ENCODE assay signal across 15 cellular contexts in the genomic region with DNA sequence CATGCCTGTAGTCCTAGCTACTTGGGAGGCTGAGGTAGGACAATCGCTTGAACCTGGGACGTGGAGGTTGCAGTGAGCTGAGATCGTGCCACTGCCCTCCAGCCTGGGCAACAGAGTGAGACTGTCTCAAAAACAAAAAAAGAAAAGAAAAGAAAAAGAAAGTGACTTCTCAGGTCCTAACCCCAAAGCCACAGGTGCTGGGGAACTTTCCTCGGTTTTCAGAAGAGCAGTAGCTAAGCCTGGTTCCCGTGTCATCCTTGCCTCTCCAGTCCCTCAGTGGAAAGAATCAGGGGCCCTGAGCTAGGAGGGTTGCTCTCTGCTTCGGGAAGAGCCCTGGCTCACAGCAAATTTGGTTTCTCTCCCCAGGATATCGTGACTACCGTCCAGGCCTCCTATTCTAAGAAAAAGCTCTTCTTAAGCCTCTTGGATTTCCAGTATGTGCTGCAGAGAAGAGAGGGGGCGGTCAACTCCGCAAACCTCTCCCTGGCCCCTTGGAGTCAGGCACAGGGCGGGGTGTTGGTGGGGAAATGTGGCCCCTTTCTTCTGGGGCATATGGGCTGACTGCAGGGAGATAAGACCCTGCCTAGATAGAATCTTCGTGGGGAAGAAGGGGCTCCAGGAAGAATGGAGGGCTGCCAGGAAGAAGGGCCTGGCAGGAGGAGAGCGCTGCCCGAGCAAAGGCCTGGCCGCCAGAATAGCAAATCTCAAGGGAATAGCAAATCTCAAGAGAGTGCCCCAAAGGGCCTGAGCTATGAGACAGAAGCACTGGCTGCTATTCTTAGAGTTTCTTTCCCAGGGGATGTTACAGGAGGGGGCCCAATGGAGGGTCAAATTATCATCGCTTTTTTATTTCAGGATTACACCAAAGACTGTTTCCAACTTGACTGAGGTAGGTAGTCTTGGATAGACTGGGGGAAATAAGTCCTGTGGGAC. TPM values are rescaled to one million over a fixed set of nuclear protein-coding genes. Genes with fewer than 3 reads are reported as not detected.
DNase-seq lines count a peak whose midpoint lies in the region; ATAC-seq and TF ChIP-seq lines count a peak whose summit lies in the region.
"Had no signal": no experiment of that assay in that cellular context is flagged by ENCODE, and none has a peak within 500 bp of the region (broad histone marks: within the 10 kb centered on the region; RNA-seq: fewer than 3 reads in every experiment).

No MANE protein-coding gene starts in this region.

- WGBS in spleen, 5 donors = 67 to 81% (median 74%) methylated on average over 16 of the region's 16 CpGs

- CTCF ChIA-PET in WTC11 (lab: Charles Lee) = interaction anchor here (0.8 to 1.8 kb wide), 5 partner anchors 8 to 112 kb away, joined by 3 to 7 read pairs (median 5); partner anchors contain the start of genes CPNE2 and NLRC5

- peaks cover 52% of the 10 kb centered on the region for H3K4me1 Mint-ChIP-seq in activated CD4-positive, alpha-beta T cell treated with anti-CD3 and anti-CD28 coated beads, Interleukin-2, amount 10 ng/mL, durations not matched to agents 24 days and 14 days
- peaks cover 16% of the 10 kb centered on the region for H3K4me1 Mint-ChIP-seq in WTC11

- TF ChIP-seq POLR2A in spleen (IDR thresholded peaks at IDR 0.05) = no peak

- H3K36me3 ChIP-seq in spleen = peaks cover 0 to 46% (median 4%) of the 10 kb centered on the region in 6 donors
- H3K36me3 ChIP-seq: lower lobe of right lung had no signal

- no peaks in the 10 kb centered on the region for H3K27me3 Mint-ChIP-seq in activated CD4-positive, alpha-beta T cell treated with anti-CD3 and anti-CD28 coated beads, Interleukin-2, amount 10 ng/mL, durations not matched to agents 24 days and 14 days
- no peaks in the 10 kb centered on the region; the same call in 1 of the 2 replicates for H3K27me3 Mint-ChIP-seq in WTC11 (ENCODE audit: low read depth)
- H3K27me3 Mint-ChIP-seq: activated CD8-positive, alpha-beta memory T cell treated with anti-CD3 and anti-CD28 coated beads, Interleukin-2, amount 10 ng/mL, durations not matched to agents 7 days and 5 days had no signal

- POLR2A ChIA-PET in WTC11 (lab: Charles Lee) = no interaction called here

- H3K9me3 Mint-ChIP-seq in activated CD4-positive, alpha-beta T cell treated with anti-CD3 and anti-CD28 coated beads, Interleukin-2, amount 10 ng/mL, durations not matched to agents 24 days and 14 days = no peaks in the 10 kb centered on the region
- H3K9me3 Mint-ChIP-seq in WTC11 = no peaks in the 10 kb centered on the region

- H3K36me3 Mint-ChIP-seq in activated CD4-positive, alpha-beta T cell treated with anti-CD3 and anti-CD28 coated beads, Interleukin-2, amount 10 ng/mL, durations not matched to agents 24 days and 14 days (ENCODE audit: low read depth) = peaks cover 49% of the 10 kb centered on the region
- no peaks in the 10 kb centered on the region for H3K36me3 Mint-ChIP-seq in WTC11

- no peaks in the 10 kb centered on the region for H3K9me3 ChIP-seq in spleen
- H3K9me3 ChIP-seq: heart right ventricle, lower lobe of right lung had no signal

- TF ChIP-seq CTCF in WTC11 (IDR thresholded peaks at IDR 0.05) = no peak
- TF ChIP-seq CTCF in spleen (IDR thresholded peaks at IDR 0.05 in 8 of 11, conservative IDR thresholded peaks at IDR 0.05 in 3 of 11) = no peak

- peak overlapping the region in 5 of 8 donors; percentile 3 to 64 (median 42) for H3K27ac ChIP-seq in spleen
- H3K27ac ChIP-seq: lower lobe of right lung had no signal

- H3K4me3 Mint-ChIP-seq in activated CD4-positive, alpha-beta T cell treated with anti-CD3 and anti-CD28 coated beads, Interleukin-2, amount 10 ng/mL, durations not matched to agents 24 days and 14 days = no peak overlapping the region
- no peak overlapping the region for H3K4me3 Mint-ChIP-seq in WTC11
- H3K4me3 Mint-ChIP-seq: activated CD8-positive, alpha-beta memory T cell treated with anti-CD3 and anti-CD28 coated beads, Interleukin-2, amount 10 ng/mL, durations not matched to agents 7 days and 5 days had no signal

- H3K4me1 ChIP-seq in spleen = peaks cover 14 to 93% (median 55%) of the 10 kb centered on the region in 6 donors

- ATAC-seq in HG02678 (IDR thresholded peaks at IDR 0.05; ENCODE audit: unreplicated experiment) (peak; percentile 45), WTC11 (no peak), GM18511 (IDR thresholded peaks at IDR 0.05; ENCODE audit: unreplicated experiment) (no peak), GM18520 (IDR thresholded peaks at IDR 0.05; ENCODE audit: unreplicated experiment) (no peak)
- ATAC-seq: activated CD8-positive, alpha-beta memory T cell treated with anti-CD3 and anti-CD28 coated beads, Interleukin-2, amount 10 ng/mL, durations not matched to agents 7 days and 5 days; lower lobe of right lung had no signal

- peak overlapping the region; percentile 75 for H3K27ac Mint-ChIP-seq in activated CD4-positive, alpha-beta T cell treated with anti-CD3 and anti-CD28 coated beads, Interleukin-2, amount 10 ng/mL, durations not matched to agents 24 days and 14 days
- H3K27ac Mint-ChIP-seq in WTC11 = 0 out of 2 replicates have a peak overlapping the region, but pooled peaks have one; percentile 49
- H3K27ac Mint-ChIP-seq: activated CD8-positive, alpha-beta memory T cell treated with anti-CD3 and anti-CD28 coated beads, Interleukin-2, amount 10 ng/mL, durations not matched to agents 7 days and 5 days had no signal

- no peaks in the 10 kb centered on the region for H3K27me3 ChIP-seq in spleen (replicated peaks in 1 of 7)
- H3K27me3 ChIP-seq: heart right ventricle had no signal

- intact Hi-C loops in activated CD4-positive, alpha-beta T cell treated with anti-CD3 and anti-CD28 coated beads, Interleukin-2, amount 10 ng/mL, durations not matched to agents 24 days and 14 days (cut with micrococcal nuclease) = no loop called here
- intact Hi-C loops in spleen (cut with DNase I; ENCODE audit: low total_unique reads) = no loop called here

- DNase-seq in activated CD4-positive, alpha-beta T cell treated with anti-CD3 and anti-CD28 coated beads, Interleukin-2, amount 10 ng/mL, durations not matched to agents 24 days and 14 days = no peak
- no peak for DNase-seq in activated CD4-positive, alpha-beta T cell treated with anti-CD3 and anti-CD28 coated beads, Interleukin-2, amount 50 U/mL, for 48 hours
- DNase-seq in WTC11 (ENCODE audit: low spot score) (no peak), spleen (no peak), HuH-7 (ENCODE audit: low spot score) (no peak)
- DNase-seq: ACHN; activated CD8-positive, alpha-beta memory T cell treated with anti-CD3 and anti-CD28 coated beads, Interleukin-2, amount 10 ng/mL, durations not matched to agents 7 days and 5 days; EL; heart right ventricle; lower lobe of right lung; NCI-H1092 treated with DMSO at 0.1 percent for 48 hours; SW 1271 had no signal

- peak overlapping the region in 1 of 8 donors; percentile 4 for H3K4me3 ChIP-seq in spleen
- H3K4me3 ChIP-seq: heart right ventricle, lower lobe of right lung had no signal

TF ChIP-seq in WTC11, 78 proteins besides CTCF, POLR2A, EP300 and RAD21 (continues in another document):
- TF ChIP-seq EMX1 (CRISPR knock-in tag; IDR thresholded peaks at IDR 0.05) (no peak), TP53 (CRISPR knock-in tag; IDR thresholded peaks at IDR 0.05) (no peak)
- TF ChIP-seq, protein P1, sequence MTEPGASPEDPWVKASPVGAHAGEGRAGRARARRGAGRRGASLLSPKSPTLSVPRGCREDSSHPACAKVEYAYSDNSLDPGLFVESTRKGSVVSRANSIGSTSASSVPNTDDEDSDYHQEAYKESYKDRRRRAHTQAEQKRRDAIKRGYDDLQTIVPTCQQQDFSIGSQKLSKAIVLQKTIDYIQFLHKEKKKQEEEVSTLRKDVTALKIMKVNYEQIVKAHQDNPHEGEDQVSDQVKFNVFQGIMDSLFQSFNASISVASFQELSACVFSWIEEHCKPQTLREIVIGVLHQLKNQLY (CRISPR knock-in tag; IDR thresholded peaks at IDR 0.05) = no peak
- TF ChIP-seq, protein P2, sequence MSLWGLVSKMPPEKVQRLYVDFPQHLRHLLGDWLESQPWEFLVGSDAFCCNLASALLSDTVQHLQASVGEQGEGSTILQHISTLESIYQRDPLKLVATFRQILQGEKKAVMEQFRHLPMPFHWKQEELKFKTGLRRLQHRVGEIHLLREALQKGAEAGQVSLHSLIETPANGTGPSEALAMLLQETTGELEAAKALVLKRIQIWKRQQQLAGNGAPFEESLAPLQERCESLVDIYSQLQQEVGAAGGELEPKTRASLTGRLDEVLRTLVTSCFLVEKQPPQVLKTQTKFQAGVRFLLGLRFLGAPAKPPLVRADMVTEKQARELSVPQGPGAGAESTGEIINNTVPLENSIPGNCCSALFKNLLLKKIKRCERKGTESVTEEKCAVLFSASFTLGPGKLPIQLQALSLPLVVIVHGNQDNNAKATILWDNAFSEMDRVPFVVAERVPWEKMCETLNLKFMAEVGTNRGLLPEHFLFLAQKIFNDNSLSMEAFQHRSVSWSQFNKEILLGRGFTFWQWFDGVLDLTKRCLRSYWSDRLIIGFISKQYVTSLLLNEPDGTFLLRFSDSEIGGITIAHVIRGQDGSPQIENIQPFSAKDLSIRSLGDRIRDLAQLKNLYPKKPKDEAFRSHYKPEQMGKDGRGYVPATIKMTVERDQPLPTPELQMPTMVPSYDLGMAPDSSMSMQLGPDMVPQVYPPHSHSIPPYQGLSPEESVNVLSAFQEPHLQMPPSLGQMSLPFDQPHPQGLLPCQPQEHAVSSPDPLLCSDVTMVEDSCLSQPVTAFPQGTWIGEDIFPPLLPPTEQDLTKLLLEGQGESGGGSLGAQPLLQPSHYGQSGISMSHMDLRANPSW (CRISPR knock-in tag; conservative IDR thresholded peaks at IDR 0.05; ENCODE audit: low read depth) = no peak

RNA-seq across cellular contexts. Expression of gene NLRC5, which starts 8.3 kb away (rescaled TPM):
- 208 and 214 TPM in 2 replicates for total RNA-seq in activated CD4-positive, alpha-beta T cell treated with anti-CD3 and anti-CD28 coated beads, Interleukin-2, amount 10 ng/mL, durations not matched to agents 24 days and 14 days
- total RNA-seq in WTC11 (2021) = 2.6 to 2.8 TPM (median 2.7 TPM) in 3 replicates
- total RNA-seq in spleen = 100 to 1,000 TPM; 206 to 401 (median 237) TPM
- 100 to 1,000 TPM in 2 of 3 donors, 10 to 100 TPM in 1; 52.0 to 175 (median 161) TPM for polyA plus RNA-seq in spleen

RNA-seq across cellular contexts. Expression of gene CETP, which starts 19.3 kb away (rescaled TPM):
- not detected in 2 replicates for total RNA-seq in activated CD4-positive, alpha-beta T cell treated with anti-CD3 and anti-CD28 coated beads, Interleukin-2, amount 10 ng/mL, durations not matched to agents 24 days and 14 days
- total RNA-seq in WTC11 (2021) (not detected in 3 replicates), spleen (10 to 100 TPM; 15.4 to 73.8 (median 34.5) TPM)
- 10 to 100 TPM in 1 of 3 donors, 1 to 10 TPM in 2; 7.6 to 13.8 (median 9.8) TPM for polyA plus RNA-seq in spleen
- total RNA-seq: activated CD8-positive, alpha-beta memory T cell treated with anti-CD3 and anti-CD28 coated beads, Interleukin-2, amount 10 ng/mL, durations not matched to agents 7 days and 5 days had no signal

RNA-seq across cellular contexts. Expression of gene HERPUD1, which starts 49.1 kb away (rescaled TPM):
- total RNA-seq in activated CD4-positive, alpha-beta T cell treated with anti-CD3 and anti-CD28 coated beads, Interleukin-2, amount 10 ng/mL, durations not matched to agents 24 days and 14 days = 155 and 164 TPM in 2 replicates
- 21.4 to 30.8 TPM (median 21.7 TPM) in 3 replicates for total RNA-seq in WTC11 (2021)
- 100 to 1,000 TPM; 162 to 370 (median 205) TPM for total RNA-seq in spleen
- 100 to 1,000 TPM in 1 of 3 donors, 10 to 100 TPM in 2; 84.1 to 105 (median 92.5) TPM for polyA plus RNA-seq in spleen

Comparison
In these comparisons a context has a peak if more than half of its experiments do, and no peak if none do; other contexts are left out.
1. RNA of gene NLRC5, which starts 8.3 kb away (total RNA-seq): 206 to 401 TPM in spleen and 208 to 214 TPM in activated CD4-positive, alpha-beta T cell treated with anti-CD3 and anti-CD28 coated beads, Interleukin-2, amount 10 ng/mL, durations not matched to agents 24 days and 14 days; 2.6 to 2.8 TPM in WTC11; every median in the first group is over 10 times any median in the second.
2. RNA of gene CETP, which starts 19.3 kb away (total RNA-seq): 15.4 to 73.8 TPM in spleen; not detected in WTC11 and not detected in activated CD4-positive, alpha-beta T cell treated with anti-CD3 and anti-CD28 coated beads, Interleukin-2, amount 10 ng/mL, durations not matched to agents 24 days and 14 days; every median in the first group is over 10 times any median in the second.